Comparison of ENCODE assay signal across 27 cellular contexts in the genomic region with DNA sequence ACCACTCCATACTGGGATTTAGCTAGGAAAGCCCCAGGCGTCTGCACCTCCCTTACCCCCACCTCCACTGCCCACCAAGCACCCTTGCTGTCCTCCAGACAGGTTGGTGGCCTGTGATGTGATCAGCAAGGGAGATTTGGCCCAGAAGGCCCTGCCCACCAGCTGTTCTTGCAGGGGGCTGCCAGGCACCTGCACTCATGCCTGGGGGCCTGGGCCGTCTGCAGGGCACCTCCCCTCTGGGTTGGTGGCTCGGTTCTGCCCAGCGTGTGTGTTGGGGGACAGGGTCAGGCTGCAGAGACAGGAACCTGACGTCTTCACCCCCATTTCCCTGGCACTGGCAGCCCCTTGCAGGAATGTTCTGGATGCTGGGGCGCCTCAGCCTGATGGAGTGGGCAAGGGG. TPM values are rescaled to one million over a fixed set of nuclear protein-coding genes. Genes with fewer than 3 reads are reported as not detected.
DNase-seq lines count a peak whose midpoint lies in the region; ATAC-seq, FAIRE-seq and TF ChIP-seq lines count a peak whose summit lies in the region.
"Had no signal": no experiment of that assay in that cellular context is flagged by ENCODE, and none has a peak within 500 bp of the region (broad histone marks: within the 10 kb centered on the region; RNA-seq: fewer than 3 reads in every experiment).

No MANE protein-coding gene starts in this region.

- H3K9me3 ChIP-seq in right atrium auricular region = no peaks in the 10 kb centered on the region
- H3K9me3 ChIP-seq in GM12878 (replicated peaks; ENCODE audit: control insufficient read depth, insufficient read depth, low read length) = no peaks in the 10 kb centered on the region
- H3K9me3 ChIP-seq: neutrophil, prostate gland, SJSA1, testis, vagina had no signal

- no peaks in the 10 kb centered on the region for H3K36me3 Mint-ChIP-seq in nephron (ENCODE audit: low read depth)
- H3K36me3 Mint-ChIP-seq: activated naive CD4-positive, alpha-beta T cell treated with anti-CD3 and anti-CD28 coated beads, Interleukin-2, amount 50 U/mL, for 24 hours had no signal

- SMC1A ChIA-PET in GM12878 (lab: Charles Lee; ENCODE audit: uncharacterized antibody, unreplicated experiment) = interaction anchor here (0.6 to 4.1 kb wide), 6 partner anchors 9 to 58 kb away, joined by 3 to 19 read pairs (median 5); no protein-coding TSS in a partner anchor

- TF ChIP-seq EP300 in GM12878 (IDR thresholded peaks at IDR 0.05; ENCODE audit: borderline replicate concordance in 1 of 2, control insufficient read depth in 1 of 2, low read depth in 2 of 2, low read length in 2 of 2) = no peak

- POLR2A ChIA-PET in GM12878 (lab: Charles Lee) = interaction anchor here (1.1 to 1.4 kb wide), 2 partner anchors 12 to 33 kb away, joined by 3 to 4 read pairs; no protein-coding TSS in a partner anchor

- peak overlapping the region; percentile 49 to 53 for H3K27ac ChIP-seq in right atrium auricular region
- H3K27ac ChIP-seq in GM12878 (ENCODE audit: control insufficient read depth, insufficient read depth) = no peak overlapping the region
- H3K27ac ChIP-seq: neutrophil, prostate gland, SJSA1, testis, vagina had no signal

- FAIRE-seq in GM12878 (lab: Jason Lieb, UNC) = no peak
- FAIRE-seq: astrocyte, endothelial cell of umbilical vein, G401.6, small intestine had no signal

- peak overlapping the region; percentile 22; the same call in 1 of the 2 replicates for H3K4me2 ChIP-seq in GM12878 (ENCODE audit: control insufficient read depth, insufficient read depth)

- RAD21 ChIA-PET in GM12878 (lab: Charles Lee; ENCODE audit: unreplicated experiment) = interaction anchor here (1.9 kb wide), 1 partner anchor 34 kb away, joined by 7 read pairs; no protein-coding TSS in a partner anchor

- H3K27me3 ChIP-seq in right atrium auricular region = no peaks in the 10 kb centered on the region
- no peaks in the 10 kb centered on the region for H3K27me3 ChIP-seq in GM12878 (replicated peaks in 1 of 2; ENCODE audit: control insufficient read depth in 2 of 2, insufficient read depth in 2 of 2, low read length in 1 of 2)
- H3K27me3 ChIP-seq: SJSA1, testis, vagina had no signal

- in situ Hi-C loops in GM12878 (cut with MboI) = no loop called here

- H3K27ac Mint-ChIP-seq in nephron = peak overlapping the region in 2 of 3 experiments; percentile 20 to 64
- H3K27ac Mint-ChIP-seq: T-helper 1 cell treated with Interleukin-12 subunit alpha and Interleukin-12 subunit beta and Interleukin-4 antibody, amounts not matched to agents 30 μg/mL and 1 μg/mL, for 36 hours had no signal

- no peak overlapping the region for H3K9ac ChIP-seq in GM12878 (ENCODE audit: control insufficient read depth, insufficient read depth, low read length)

- intact Hi-C loops in Right ventricle myocardium superior (cut with DNase I) = no loop called here
- intact Hi-C loops in GM12878 (cut with micrococcal nuclease; ENCODE audit: unreplicated experiment) = no loop called here

- CTCF ChIA-PET in GM12878 (lab: Yijun Ruan, JAX) = interaction anchor here (1.1 to 1.5 kb wide), 3 partner anchors 12 to 170 kb away, joined by 3 read pairs; no protein-coding TSS in a partner anchor

- H3K4me1 ChIP-seq in right atrium auricular region = peaks cover 0 to 89% of the 10 kb centered on the region in 2 donors
- peaks cover 25% of the 10 kb centered on the region for H3K4me1 ChIP-seq in GM12878 (ENCODE audit: control insufficient read depth, insufficient read depth, low read length)
- H3K4me1 ChIP-seq: SJSA1 had no signal

- TF ChIP-seq CTCF in right atrium auricular region (IDR thresholded peaks at IDR 0.05) (no peak), GM12878 (IDR thresholded peaks at IDR 0.05 in 2 of 3, conservative IDR thresholded peaks at IDR 0.05 in 1 of 3; ENCODE audit: control insufficient read depth in 2 of 3, extremely low read depth in 1 of 3, insufficient read depth in 1 of 3, low read depth in 3 of 3, low read length in 3 of 3) (no peak), nephron (IDR thresholded peaks at IDR 0.05; ENCODE audit: unreplicated experiment in 3 of 3) (no peak)

- no peaks in the 10 kb centered on the region for H3K27me3 Mint-ChIP-seq in nephron (ENCODE audit: low read depth)
- H3K27me3 Mint-ChIP-seq: activated CD4-positive, alpha-beta T cell treated with anti-CD3 and anti-CD28 coated beads, Interleukin-2, amount 10 ng/mL, durations not matched to agents 24 days and 14 days; activated naive CD4-positive, alpha-beta T cell treated with anti-CD3 and anti-CD28 coated beads, Interleukin-2, amount 50 U/mL, for 24 hours; central memory CD8-positive, alpha-beta T cell had no signal

- peaks cover 29% of the 10 kb centered on the region for H3K79me2 ChIP-seq in GM12878 (ENCODE audit: control insufficient read depth, insufficient read depth, low read length)

- peaks cover 69% of the 10 kb centered on the region for H3K4me1 Mint-ChIP-seq in nephron

- DNase-seq in right atrium auricular region (ENCODE audit: low spot score) (no peak), Right ventricle myocardium superior (no peak), GM12878 (ENCODE audit: low read depth, low spot score) (no peak), KG1 (lab: John Stamatoyannopoulos, UW) (no peak), SKM-1 treated with dmso at 0.1 percent for 144 hours (lab: John Stamatoyannopoulos, UW; ENCODE audit: unreplicated experiment) (no peak)
- DNase-seq: activated CD4-positive, alpha-beta T cell treated with anti-CD3 and anti-CD28 coated beads, Interleukin-2, amount 10 ng/mL, durations not matched to agents 24 days and 14 days; glutamatergic neuron; kidney glomerular epithelial cell; NCI-H1092; NCI-H1930; NCI-H526; small intestine; stimulated activated CD4-positive, alpha-beta T cell treated with anti-CD3 and anti-CD28 coated beads, Interleukin-2, amount 100 ng/mL, for 24 hours; testis had no signal

- WGBS in GM12878 (ENCODE audit: insufficient coverage, insufficient replicate concordance, low lambda C conversion rate, missing lambda C conversion rate) = 57% methylated on average over 6 of the region's 6 CpGs

- peaks cover 6% of the 10 kb centered on the region for H4K20me1 ChIP-seq in GM12878 (ENCODE audit: control insufficient read depth, insufficient read depth)

- H2AFZ ChIP-seq in GM12878 (ENCODE audit: control insufficient read depth, low read depth, low read length) = no peak overlapping the region

- no peaks in the 10 kb centered on the region for H3K36me3 ChIP-seq in right atrium auricular region
- no peaks in the 10 kb centered on the region; a peak in 2 of 4 replicates for H3K36me3 ChIP-seq in GM12878 (ENCODE audit: control insufficient read depth in 2 of 2, insufficient read depth in 2 of 2, low read length in 1 of 2)
- H3K36me3 ChIP-seq: neutrophil, prostate gland, SJSA1, vagina had no signal

- no peak overlapping the region for H3K4me3 ChIP-seq in right atrium auricular region
- H3K4me3 ChIP-seq in GM12878 = no peak overlapping the region
- H3K4me3 ChIP-seq: prostate gland, SJSA1, testis, vagina had no signal

- BruUV-seq in GM12878 (replicated peaks; lab: Mats Ljungman, UMichigan) = no TSS peak

- peak; percentile 29; the same call in 1 of the 2 replicates for TF ChIP-seq POLR2A in GM12878 (IDR thresholded peaks at IDR 0.05; ENCODE audit: low read depth, low read length)

- no peak overlapping the region for H3K4me3 Mint-ChIP-seq in nephron
- H3K4me3 Mint-ChIP-seq: activated CD4-positive, alpha-beta T cell treated with anti-CD3 and anti-CD28 coated beads, Interleukin-2, amount 10 ng/mL, durations not matched to agents 24 days and 14 days; activated naive CD4-positive, alpha-beta T cell treated with anti-CD3 and anti-CD28 coated beads, Interleukin-2, amount 50 U/mL, for 24 hours; central memory CD8-positive, alpha-beta T cell; T-helper 1 cell treated with Interleukin-12 subunit alpha and Interleukin-12 subunit beta and Interleukin-4 antibody, amounts not matched to agents 30 μg/mL and 1 μg/mL, for 36 hours had no signal

- ATAC-seq in Right ventricle myocardium superior (ENCODE audit: poor library complexity) (no peak), GM12878 (no peak), HG03097 (IDR thresholded peaks at IDR 0.05; ENCODE audit: low FRiP score, unreplicated experiment) (no peak), GM21619 (IDR thresholded peaks at IDR 0.05; ENCODE audit: unreplicated experiment) (no peak)

- TF ChIP-seq RAD21 in GM12878 (IDR thresholded peaks at IDR 0.05; ENCODE audit: insufficient read depth, low read depth, low read length) = no peak

- no peaks in the 10 kb centered on the region for H3K9me3 Mint-ChIP-seq in nephron
- H3K9me3 Mint-ChIP-seq: activated CD4-positive, alpha-beta T cell treated with anti-CD3 and anti-CD28 coated beads, Interleukin-2, amount 10 ng/mL, durations not matched to agents 24 days and 14 days; activated naive CD4-positive, alpha-beta T cell treated with anti-CD3 and anti-CD28 coated beads, Interleukin-2, amount 50 U/mL, for 24 hours; central memory CD8-positive, alpha-beta T cell; T-helper 1 cell treated with Interleukin-12 subunit alpha and Interleukin-12 subunit beta and Interleukin-4 antibody, amounts not matched to agents 30 μg/mL and 1 μg/mL, for 36 hours had no signal

TF ChIP-seq in GM12878, 131 proteins besides CTCF, POLR2A, EP300 and RAD21 (continues in another document):
- no peak for TF ChIP-seq RELA (IDR thresholded peaks at IDR 0.05; ENCODE audit: borderline replicate concordance, partially characterized antibody)
- TF ChIP-seq BRCA1 (IDR thresholded peaks at IDR 0.05; ENCODE audit: low read depth, low read length) = no peak

RNA-seq across cellular contexts. Expression of gene DNMT3A, which starts 5.8 kb away (rescaled TPM):
- total RNA-seq in right atrium auricular region (1 to 10 TPM; 6.0 to 8.1 TPM), Right ventricle myocardium superior (20.2 TPM), GM12878 (2014; rRNA removed) (18.1 and 28.1 TPM in 2 replicates), GM12878 (2014; rRNA removed; fragmentation: Illumina TruSeq; extraction: Trizol) (17.7 and 18.5 TPM in 2 replicates), GM12878 (2021) (47.8 and 51.6 TPM in 2 replicates)
- total RNA-seq in GM12878 (2013; cell fraction: nucleolus; rRNA removed) = 87.0 and 94.0 TPM in 2 replicates
- polyA plus RNA-seq in GM12878 (2011; ENCODE audit: low read depth) = 9.7 TPM
- polyA plus RNA-seq in GM12878 (2011; rRNA removed) (4.9 and 7.4 TPM in 2 replicates), GM12878 (2014; fragmentation: Illumina TruSeq; extraction: Trizol) (10.1 and 15.7 TPM in 2 replicates), GM12878 (2014; fragmentation: Nextera tagmentation; extraction: Ambion mirVana) (10 to 100 TPM; 11.1 to 29.9 TPM), GM12878 (2014; rRNA removed) (24.5 and 25.4 TPM in 2 replicates), GM12878 (2016; fragmentation: Nextera tagmentation; extraction: Ambion mirVana) (10 to 100 TPM; 12.3 to 16.3 TPM)
- 8.9 and 11.4 TPM in 2 replicates for polyA plus RNA-seq in GM12878 (2011; cell fraction: cytosol; rRNA removed)
- polyA plus RNA-seq in GM12878 (2011; cell fraction: nucleus; rRNA removed) = 27.4 and 39.0 TPM in 2 replicates
- 17.3 and 21.3 TPM in 2 replicates for polyA plus RNA-seq in GM12878 (2012)
- polyA minus RNA-seq in GM12878 (2011; rRNA and poly(A)+ RNA removed) = 24.2 and 40.7 TPM in 2 replicates
- polyA minus RNA-seq in GM12878 (2011; cell fraction: cytosol; rRNA and poly(A)+ RNA removed) = 7.3 and 19.0 TPM in 2 replicates
- 17.5 and 40.3 TPM in 2 replicates for polyA minus RNA-seq in GM12878 (2011; cell fraction: nucleus; rRNA and poly(A)+ RNA removed)
